ENCODE assay signal across 8 cellular contexts in genomic region chr1:86704456-86704971, GRCh38. TPM values are rescaled to one million over a fixed set of nuclear protein-coding genes. Genes with fewer than 3 reads are reported as not detected.
DNase-seq lines count a peak whose midpoint lies in the region; ATAC-seq and TF ChIP-seq lines count a peak whose summit lies in the region.

Gene SH3GLB1, plus strand, starts transcription at chr1:86704576. Its CDS starts 324 bp downstream, at chr1:86704900.

- peak within 1 kb of the TSS; percentile 97 for H2BK5ac ChIP-seq in mesenchymal stem cell (ENCODE audit: low read depth, low read length, poor library complexity, severe bottlenecking)

- peak within 1 kb of the TSS; percentile 85 to 97 for H3K4me3 ChIP-seq in mesenchymal stem cell (ENCODE audit: insufficient read depth in 1 of 2, low read depth in 1 of 2, low read length in 2 of 2)

- no peaks in the 10 kb centered on the region for H3K27me3 Mint-ChIP-seq in Calu3 (ENCODE audit: unreplicated experiment)
- H3K27me3 Mint-ChIP-seq in effector memory CD8-positive, alpha-beta T cell = no peaks in the 10 kb centered on the region

- peak within 1 kb of the TSS; percentile 91 for H2AFZ ChIP-seq in mesenchymal stem cell (ENCODE audit: low read depth, low read length)

- peak within 1 kb of the TSS; percentile 82 for H3K4me3 Mint-ChIP-seq in Calu3 (ENCODE audit: low read depth, unreplicated experiment)
- peak within 1 kb of the TSS; percentile 97 for H3K4me3 Mint-ChIP-seq in effector memory CD8-positive, alpha-beta T cell

- intact Hi-C loops in Calu3 (cut with micrococcal nuclease; ENCODE audit: unreplicated experiment) = no loop called here

- H3K23ac ChIP-seq in mesenchymal stem cell (ENCODE audit: low read length in 2 of 2) = peak within 1 kb of the TSS; percentile 47 to 99

- peaks cover 26% of the 10 kb centered on the region for H3K4me1 Mint-ChIP-seq in Calu3 (ENCODE audit: low read depth, unreplicated experiment)
- peaks cover 29 to 49% of the 10 kb centered on the region in 2 donors for H3K4me1 Mint-ChIP-seq in effector memory CD8-positive, alpha-beta T cell (ENCODE audit: low read depth in 2 of 2)

- no peak within 1 kb of the TSS for H2AK5ac ChIP-seq in mesenchymal stem cell (ENCODE audit: low read length, severe bottlenecking)

- DNase-seq in Calu3 (peak; percentile 94), HT1080 (ENCODE audit: low read depth) (peak; percentile 88), NOMO-1 treated with DMSO at 0.1 percent for 48 hours (lab: John Stamatoyannopoulos, UW; ENCODE audit: unreplicated experiment) (peak; percentile 88), mesenchymal stem cell (peak; percentile 91)
- DNase-seq in activated CD8-positive, alpha-beta memory T cell treated with anti-CD3 and anti-CD28 coated beads for 4 hours (ENCODE audit: low read depth in 2 of 2) = peak; percentile 73 to 78
- peak; percentile 88 to 91 (median 88) for DNase-seq in effector memory CD8-positive, alpha-beta T cell
- DNase-seq in stimulated activated CD8-positive, alpha-beta memory T cell treated with anti-CD3 and anti-CD28 coated beads, Interleukin-12 subunit alpha, Interleukin-12 subunit beta, amount 100 ng/mL, for 4 hours (ENCODE audit: low read depth) = peak; percentile 82

- H4K8ac ChIP-seq in mesenchymal stem cell (ENCODE audit: low read length) = peak within 1 kb of the TSS; percentile 99

- no peaks in the 10 kb centered on the region for H3K36me3 ChIP-seq in mesenchymal stem cell (ENCODE audit: control insufficient read depth in 1 of 2, insufficient read depth in 2 of 2, low read depth in 1 of 2, low read length in 2 of 2)

- H2BK15ac ChIP-seq in mesenchymal stem cell (ENCODE audit: low read depth, poor library complexity, severe bottlenecking) = peak within 1 kb of the TSS; percentile 96

- ATAC-seq in GM21367 (IDR thresholded peaks at IDR 0.05; ENCODE audit: unreplicated experiment) = peak; percentile 82
- peak; percentile 87 for ATAC-seq in effector memory CD8-positive, alpha-beta T cell (replicated peaks)

- peak within 1 kb of the TSS; percentile 95 for H3K9ac ChIP-seq in mesenchymal stem cell (ENCODE audit: low read length)

- no peaks in the 10 kb centered on the region for H3K27me3 ChIP-seq in mesenchymal stem cell (ENCODE audit: control insufficient read depth in 1 of 2, insufficient read depth in 1 of 2, low read length in 2 of 2)

- no peaks in the 10 kb centered on the region for H3K79me1 ChIP-seq in mesenchymal stem cell (replicated peaks; ENCODE audit: low read length, poor library complexity, severe bottlenecking)

- H3K9me3 ChIP-seq in mesenchymal stem cell (ENCODE audit: control insufficient read depth, low read length) = no peaks in the 10 kb centered on the region

- WGBS in mesenchymal stem cell = under 1% methylated on average over 54 of the region's 71 CpGs

- peak within 1 kb of the TSS; percentile 81 for H3K27ac Mint-ChIP-seq in Calu3 (ENCODE audit: unreplicated experiment)
- H3K27ac Mint-ChIP-seq in effector memory CD8-positive, alpha-beta T cell = peak within 1 kb of the TSS; percentile 98

- H3K4ac ChIP-seq in mesenchymal stem cell (ENCODE audit: low read depth in 1 of 2, low read length in 2 of 2) = peak within 1 kb of the TSS; percentile 96 to 99

- peak within 1 kb of the TSS; percentile 99 for H4K91ac ChIP-seq in mesenchymal stem cell (ENCODE audit: low read length)

- H2BK12ac ChIP-seq in mesenchymal stem cell (ENCODE audit: low read length in 2 of 2) = peak within 1 kb of the TSS in 1 of 2 experiments; percentile 84

- CTCF ChIA-PET in Calu3 (lab: Charles Lee) = interaction anchor here (0.5 to 2.7 kb wide), 19 partner anchors 9 to 1407 kb away, joined by 3 to 24 read pairs (median 3); no protein-coding TSS in a partner anchor

- peak; percentile 84 for TF ChIP-seq CTCF in Calu3 (IDR thresholded peaks at IDR 0.05; ENCODE audit: unreplicated experiment)

- H2BK120ac ChIP-seq in mesenchymal stem cell (ENCODE audit: low read depth, low read length) = peak within 1 kb of the TSS; percentile 97

- no TSS peak for BruUV-seq in Calu3 (replicated peaks; lab: Mats Ljungman, UMichigan)

- peak within 1 kb of the TSS; percentile 79 to 99 for H3K18ac ChIP-seq in mesenchymal stem cell (ENCODE audit: low read depth in 1 of 2, low read length in 2 of 2)

- H3K27ac ChIP-seq in mesenchymal stem cell (ENCODE audit: low read length, poor library complexity, severe bottlenecking) = peak within 1 kb of the TSS; percentile 94

- H3K36me3 Mint-ChIP-seq in Calu3 (ENCODE audit: insufficient read depth, unreplicated experiment) = peaks cover 35% of the 10 kb centered on the region
- peaks cover 40% of the 10 kb centered on the region for H3K36me3 Mint-ChIP-seq in effector memory CD8-positive, alpha-beta T cell (ENCODE audit: insufficient read depth)

- no peaks in the 10 kb centered on the region for H3K9me3 Mint-ChIP-seq in Calu3 (ENCODE audit: low read depth, unreplicated experiment)
- H3K9me3 Mint-ChIP-seq in effector memory CD8-positive, alpha-beta T cell = no peaks in the 10 kb centered on the region

- H3K4me1 ChIP-seq in mesenchymal stem cell (ENCODE audit: control insufficient read depth, insufficient read depth, low read depth, low read length) = peaks cover 1% of the 10 kb centered on the region

- H3K4me2 ChIP-seq in mesenchymal stem cell (ENCODE audit: low read length, poor library complexity, severe bottlenecking) = peak within 1 kb of the TSS; percentile 86

- peak within 1 kb of the TSS; percentile 47 to 98 for H3K14ac ChIP-seq in mesenchymal stem cell (ENCODE audit: low read length in 2 of 2)

RNA-seq across cellular contexts. Expression of gene SH3GLB1, which starts in this region (rescaled TPM):
- 53.4 and 54.6 TPM in 2 replicates for total RNA-seq in Calu3 (2022)
- 27.4 and 41.4 TPM in 2 replicates for total RNA-seq in HT1080 (2014; rRNA removed; shearing (Covaris generic))
- 37.3 and 42.1 TPM in 2 replicates for polyA plus RNA-seq in HT1080 (2015; cell fraction: cytosol; rRNA removed)
- 25.5 and 26.8 TPM in 2 replicates for polyA plus RNA-seq in HT1080 (2015; cell fraction: nucleus; rRNA removed)
- polyA plus RNA-seq in mesenchymal stem cell (2013, experiment 1 of 2) = 53.5 TPM
- 57.0 TPM for polyA plus RNA-seq in mesenchymal stem cell (2013, experiment 2 of 2)

Comparison
In these comparisons a context has a peak if more than half of its experiments do, and no peak if none do; other contexts are left out.
1. Peak in every context shown above with its lines: DNase-seq, ATAC-seq, H3K4me3 ChIP-seq and H3K27ac ChIP-seq.